Comparison of ENCODE assay signal across 8 cellular contexts in the genomic region with DNA sequence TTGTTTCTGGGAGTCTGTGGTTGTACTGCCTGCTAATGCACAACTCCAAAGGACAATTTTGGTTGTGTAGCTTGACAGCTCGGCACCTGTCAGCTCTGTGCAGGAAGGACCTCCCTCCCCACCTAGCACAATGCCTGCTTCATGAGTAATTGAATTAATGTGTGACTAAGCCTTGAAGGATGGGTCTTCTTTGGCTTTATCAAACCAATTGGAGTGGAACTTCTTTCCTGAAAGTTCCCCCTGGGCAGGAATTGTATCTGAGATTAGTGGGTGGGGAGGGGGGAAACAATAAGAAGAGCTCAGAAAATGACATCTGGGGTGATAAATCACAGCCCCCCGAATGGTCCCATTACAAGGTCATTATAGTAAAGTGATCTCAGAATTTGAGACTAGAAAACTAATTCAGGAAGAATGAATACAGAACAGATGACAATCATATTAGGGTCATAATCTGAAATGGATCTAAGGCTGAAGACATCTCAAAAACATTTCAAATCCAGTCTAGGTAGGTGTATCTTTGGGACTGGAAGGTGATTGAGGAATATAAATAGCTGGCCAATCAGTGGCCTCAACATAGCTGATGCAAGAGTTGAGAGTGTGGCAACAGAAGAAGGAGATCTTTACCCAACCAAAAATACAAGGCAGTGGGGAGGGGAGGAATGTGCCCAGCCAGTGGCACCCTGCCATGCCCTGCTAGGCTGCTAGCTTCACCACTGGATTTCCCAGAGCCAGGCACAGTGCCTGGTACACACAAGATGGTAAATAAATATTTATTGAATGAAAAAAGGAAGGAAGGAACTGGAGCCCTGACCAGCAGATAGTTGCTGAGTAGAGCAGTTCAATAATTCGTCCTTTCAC. TPM values are rescaled to one million over a fixed set of nuclear protein-coding genes. Genes with fewer than 3 reads are reported as not detected.
A peak's percentile ranks its signal among the peaks of the same experiment; 100 is the strongest.
DNase-seq lines count a peak whose midpoint lies in the region; ATAC-seq and TF ChIP-seq lines count a peak whose summit lies in the region.

No MANE protein-coding gene starts in this region.

- intact Hi-C loops in transverse colon (cut with DNase I; ENCODE audit: low total_unique reads) = no loop called here

- no peaks in the 10 kb centered on the region for H3K27me3 ChIP-seq in transverse colon

- POLR2A ChIA-PET in HEK293 (lab: Yijun Ruan, JAX) (interaction anchor here (0.6 to 3.2 kb wide), 22 partner anchors 10 to 1094 kb away, joined by 3 to 59 read pairs (median 5); a partner anchor contains a TSS), RWPE1 (lab: Yijun Ruan, JAX; ENCODE audit: low non-redundant PET) (interaction anchor here (0.6 to 1.6 kb wide), 5 partner anchors 10 to 120 kb away, joined by 3 to 7 read pairs (median 4); a partner anchor contains a TSS)

- TF ChIP-seq CTCF in HEK293 (tag by site-specific recombination; IDR thresholded peaks at IDR 0.05) (no peak), RWPE1 (conservative IDR thresholded peaks at IDR 0.05; ENCODE audit: low read depth) (no peak), transverse colon (IDR thresholded peaks at IDR 0.05) (no peak)

- CTCF ChIA-PET in HEK293 (lab: Yijun Ruan, JAX) = interaction anchor here (0.5 to 3.0 kb wide), 56 partner anchors 9 to 1391 kb away, joined by 3 to 42 read pairs (median 4); a partner anchor contains a TSS
- CTCF ChIA-PET in RWPE1 (lab: Yijun Ruan, JAX) = interaction anchor here (0.6 to 1.9 kb wide), 15 partner anchors 9 to 160 kb away, joined by 3 to 14 read pairs (median 4); a partner anchor contains a TSS

- no peaks in the 10 kb centered on the region for H3K9me3 ChIP-seq in HEK293 (ENCODE audit: control insufficient read depth, insufficient read depth, low read depth, low read length)
- no peaks in the 10 kb centered on the region for H3K9me3 ChIP-seq in transverse colon

- DNase-seq in COR-L47 (lab: John Stamatoyannopoulos, UW) (peak; percentile 3), RWPE1 (ENCODE audit: low spot score) (peak; percentile 89), caudate nucleus (lab: John Stamatoyannopoulos, UW) (peak in 5 of 61 donors; percentile 3 to 27 (median 11)), left lobe of liver (ENCODE audit: low spot score) (peak; percentile 95), transverse colon (peak; percentile 50)

- TF ChIP-seq EP300 in transverse colon (IDR thresholded peaks at IDR 0.05; ENCODE audit: low read depth) = no peak

- ATAC-seq in left lobe of liver = peak; percentile 56
- ATAC-seq in HG03045 (IDR thresholded peaks at IDR 0.05; ENCODE audit: unreplicated experiment) = no peak
- ATAC-seq in GM18498 (IDR thresholded peaks at IDR 0.05; ENCODE audit: unreplicated experiment) = no peak

- 28 to 51% methylated on average over 2 to 3 of the region's 3 CpGs for WGBS in transverse colon (ENCODE audit: low coverage in 1 of 2), 2 donors

- H3K4me1 ChIP-seq in HEK293 (ENCODE audit: control insufficient read depth, insufficient read depth, low read length) (peaks cover 12% of the 10 kb centered on the region; the same call in 1 of the 2 replicates), transverse colon (peaks cover 22 to 57% (median 36%) of the 10 kb centered on the region in 4 donors)

- no peaks in the 10 kb centered on the region for H3K36me3 ChIP-seq in HEK293 (ENCODE audit: control insufficient read depth in 2 of 2, insufficient read depth in 1 of 2, low read length in 2 of 2)
- no peaks in the 10 kb centered on the region for H3K36me3 ChIP-seq in transverse colon

- peak overlapping the region; percentile 44 for H3K27ac ChIP-seq in HEK293 (ENCODE audit: extremely low read depth, low read depth, low read length)
- peak overlapping the region; percentile 91 for H3K27ac ChIP-seq in RWPE1
- peak overlapping the region; percentile 46 for H3K27ac ChIP-seq in caudate nucleus (ENCODE audit: low read depth, low read length)
- H3K27ac ChIP-seq in transverse colon = peak overlapping the region; percentile 89 to 95 (median 91)

- no peak for TF ChIP-seq POLR2A in transverse colon (IDR thresholded peaks at IDR 0.05)

- in situ Hi-C loops in transverse colon (cut with MboI; ENCODE audit: low pct_ligation_motif_present in 1 of 4, low pct_unique_long_range_greater_than_20kb in 1 of 4, low sequenced_read_pairs in 3 of 4) = loop anchor here in 1 of 4 donors (25.0 kb wide), 1 partner anchor 263 kb away; a partner anchor contains a TSS

- H3K4me3 ChIP-seq in HEK293 (ENCODE audit: low read depth, low read length) = peak overlapping the region; percentile 13
- peak overlapping the region in 2 of 4 donors; percentile 3 to 9 for H3K4me3 ChIP-seq in transverse colon

TF ChIP-seq in HEK293, 187 proteins besides CTCF, POLR2A, EP300 and RAD21 (continues in another document):
- TF ChIP-seq, protein P1, sequence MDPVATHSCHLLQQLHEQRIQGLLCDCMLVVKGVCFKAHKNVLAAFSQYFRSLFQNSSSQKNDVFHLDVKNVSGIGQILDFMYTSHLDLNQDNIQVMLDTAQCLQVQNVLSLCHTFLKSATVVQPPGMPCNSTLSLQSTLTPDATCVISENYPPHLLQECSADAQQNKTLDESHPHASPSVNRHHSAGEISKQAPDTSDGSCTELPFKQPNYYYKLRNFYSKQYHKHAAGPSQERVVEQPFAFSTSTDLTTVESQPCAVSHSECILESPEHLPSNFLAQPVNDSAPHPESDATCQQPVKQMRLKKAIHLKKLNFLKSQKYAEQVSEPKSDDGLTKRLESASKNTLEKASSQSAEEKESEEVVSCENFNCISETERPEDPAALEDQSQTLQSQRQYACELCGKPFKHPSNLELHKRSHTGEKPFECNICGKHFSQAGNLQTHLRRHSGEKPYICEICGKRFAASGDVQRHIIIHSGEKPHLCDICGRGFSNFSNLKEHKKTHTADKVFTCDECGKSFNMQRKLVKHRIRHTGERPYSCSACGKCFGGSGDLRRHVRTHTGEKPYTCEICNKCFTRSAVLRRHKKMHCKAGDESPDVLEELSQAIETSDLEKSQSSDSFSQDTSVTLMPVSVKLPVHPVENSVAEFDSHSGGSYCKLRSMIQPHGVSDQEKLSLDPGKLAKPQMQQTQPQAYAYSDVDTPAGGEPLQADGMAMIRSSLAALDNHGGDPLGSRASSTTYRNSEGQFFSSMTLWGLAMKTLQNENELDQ (tag by site-specific recombination; IDR thresholded peaks at IDR 0.05; ENCODE audit: low read depth) = no peak
- TF ChIP-seq ZNF391 (tag by site-specific recombination; IDR thresholded peaks at IDR 0.05; ENCODE audit: borderline replicate concordance, low read depth) = no peak
- TF ChIP-seq, protein P2, sequence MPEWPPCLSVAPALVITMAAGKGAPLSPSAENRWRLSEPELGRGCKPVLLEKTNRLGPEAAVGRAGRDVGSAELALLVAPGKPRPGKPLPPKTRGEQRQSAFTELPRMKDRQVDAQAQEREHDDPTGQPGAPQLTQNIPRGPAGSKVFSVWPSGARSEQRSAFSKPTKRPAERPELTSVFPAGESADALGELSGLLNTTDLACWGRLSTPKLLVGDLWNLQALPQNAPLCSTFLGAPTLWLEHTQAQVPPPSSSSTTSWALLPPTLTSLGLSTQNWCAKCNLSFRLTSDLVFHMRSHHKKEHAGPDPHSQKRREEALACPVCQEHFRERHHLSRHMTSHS (tag by site-specific recombination; IDR thresholded peaks at IDR 0.05) = no peak
- no peak for TF ChIP-seq ZNF174 (tag by site-specific recombination; IDR thresholded peaks at IDR 0.05)
- TF ChIP-seq SP3 (tag by site-specific recombination; IDR thresholded peaks at IDR 0.05) = peak; percentile 51
- no peak for TF ChIP-seq ZNF544 (tag by site-specific recombination; IDR thresholded peaks at IDR 0.05)
- TF ChIP-seq KLF16 (tag by site-specific recombination; IDR thresholded peaks at IDR 0.05) = peak; percentile 33
- TF ChIP-seq ZNF664 (tag by site-specific recombination; IDR thresholded peaks at IDR 0.05) = no peak
- peak; percentile 54 for TF ChIP-seq SCRT2 (tag by site-specific recombination; IDR thresholded peaks at IDR 0.05)
- TF ChIP-seq SCRT1 (tag by site-specific recombination; IDR thresholded peaks at IDR 0.05; ENCODE audit: borderline replicate concordance) = 0 out of 2 replicates have a peak, but pooled peaks have one; percentile 17
- no peak for TF ChIP-seq ZNF596 (tag by site-specific recombination; IDR thresholded peaks at IDR 0.05)
- no peak for TF ChIP-seq PRDM1 (tag by site-specific recombination; IDR thresholded peaks at IDR 0.05)
- TF ChIP-seq MYNN (tag by site-specific recombination; IDR thresholded peaks at IDR 0.05; ENCODE audit: borderline replicate concordance) = no peak
- TF ChIP-seq ZFHX2 (tag by site-specific recombination; conservative IDR thresholded peaks at IDR 0.05) = no peak; the same call in 1 of the 2 replicates
- no peak for TF ChIP-seq KLF7 (tag by site-specific recombination; IDR thresholded peaks at IDR 0.05; ENCODE audit: borderline replicate concordance)
- TF ChIP-seq, protein P3, sequence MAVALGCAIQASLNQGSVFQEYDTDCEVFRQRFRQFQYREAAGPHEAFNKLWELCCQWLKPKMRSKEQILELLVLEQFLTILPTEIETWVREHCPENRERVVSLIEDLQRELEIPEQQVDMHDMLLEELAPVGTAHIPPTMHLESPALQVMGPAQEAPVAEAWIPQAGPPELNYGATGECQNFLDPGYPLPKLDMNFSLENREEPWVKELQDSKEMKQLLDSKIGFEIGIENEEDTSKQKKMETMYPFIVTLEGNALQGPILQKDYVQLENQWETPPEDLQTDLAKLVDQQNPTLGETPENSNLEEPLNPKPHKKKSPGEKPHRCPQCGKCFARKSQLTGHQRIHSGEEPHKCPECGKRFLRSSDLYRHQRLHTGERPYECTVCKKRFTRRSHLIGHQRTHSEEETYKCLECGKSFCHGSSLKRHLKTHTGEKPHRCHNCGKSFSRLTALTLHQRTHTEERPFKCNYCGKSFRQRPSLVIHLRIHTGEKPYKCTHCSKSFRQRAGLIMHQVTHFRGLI (tag by site-specific recombination; IDR thresholded peaks at IDR 0.05) = peak; percentile 72; the same call in 1 of the 2 replicates
- TF ChIP-seq ZNF660 (tag by site-specific recombination; IDR thresholded peaks at IDR 0.05) = peak; percentile 64
- no peak for TF ChIP-seq ZNF423 (tag by site-specific recombination; IDR thresholded peaks at IDR 0.05)
- no peak; the same call in 1 of the 2 replicates for TF ChIP-seq ZFP69B (tag by site-specific recombination; IDR thresholded peaks at IDR 0.05)
- peak; percentile 36; the same call in 1 of the 2 replicates for TF ChIP-seq ZNF324 (tag by site-specific recombination; IDR thresholded peaks at IDR 0.05)
- TF ChIP-seq ZNF555 (tag by site-specific recombination; conservative IDR thresholded peaks at IDR 0.05) = no peak
- TF ChIP-seq KLF10 (tag by site-specific recombination; IDR thresholded peaks at IDR 0.05) = no peak

RNA-seq across cellular contexts. Expression of a gene that starts 10.1 kb away (rescaled TPM):
- total RNA-seq in left lobe of liver = 15.2 TPM
- 10 to 100 TPM; 25.1 to 44.5 (median 30.5) TPM for total RNA-seq in transverse colon

RNA-seq across cellular contexts. Expression of a gene that starts 13.3 kb away (rescaled TPM):
- total RNA-seq in left lobe of liver (128 TPM), transverse colon (100 to 1,000 TPM; 131 to 503 (median 344) TPM)

RNA-seq across cellular contexts. Expression of a gene that starts 16.4 kb away (rescaled TPM):
- 23.6 TPM for total RNA-seq in left lobe of liver
- total RNA-seq in transverse colon = 10 to 100 TPM; 33.3 to 68.7 (median 46.8) TPM
